32 cellular contexts compared by ENCODE assay signal in the genomic region with DNA sequence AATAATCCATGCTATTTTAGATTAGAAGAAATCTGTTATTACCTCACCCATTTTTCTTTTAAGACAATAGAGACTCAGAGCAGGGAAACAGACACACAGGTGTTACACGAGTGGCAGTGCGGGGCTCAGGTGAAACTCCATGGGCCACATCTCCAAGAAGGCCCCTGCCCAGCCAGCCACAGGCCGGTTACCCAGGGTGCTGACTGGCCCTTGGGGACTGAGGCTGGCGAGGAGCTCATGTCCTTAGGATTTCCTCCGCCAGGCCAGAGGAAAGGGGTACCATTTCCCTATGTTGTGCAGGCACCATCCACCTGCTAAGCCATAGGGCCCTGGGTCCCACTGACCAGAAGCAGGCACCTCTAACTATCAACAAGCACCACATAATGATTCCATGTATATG. TPM values are rescaled to one million over a fixed set of nuclear protein-coding genes. Genes with fewer than 3 reads are reported as not detected.
"Had no signal": no experiment of that assay in that cellular context is flagged by ENCODE, and none has a peak within 500 bp of the region (broad histone marks: within the 10 kb centered on the region; RNA-seq: fewer than 3 reads in every experiment).

No MANE protein-coding gene starts in this region.

- H3K27me3 Mint-ChIP-seq: naive thymus-derived CD8-positive, alpha-beta T cell; progenitor cell of endocrine pancreas; stimulated activated naive B cell treated with anti-CD40 and anti-IgM and Interleukin-4, amounts not matched to agents 10 μg/mL and 1 μg/mL and 100 μg/mL, for 72 hours had no signal

- H3K27me3 ChIP-seq: neutrophil, ovary, right atrium auricular region, right lobe of liver, stomach, testis, thyroid gland, transverse colon, upper lobe of right lung had no signal

- FAIRE-seq: islet of Langerhans, urothelium cell line had no signal

- H3K9me3 Mint-ChIP-seq: immature natural killer cell; naive thymus-derived CD8-positive, alpha-beta T cell; nephron; neural crest cell; stimulated activated naive B cell treated with anti-CD40 and anti-IgM and Interleukin-4, amounts not matched to agents 10 μg/mL and 1 μg/mL and 100 μg/mL, for 72 hours had no signal

- H3K4me1 ChIP-seq: right lobe of liver, testis, thyroid gland, transverse colon, upper lobe of right lung had no signal

- DNase-seq: hypothalamus; immature natural killer cell; left ventricle myocardium inferior; midbrain; naive thymus-derived CD8-positive, alpha-beta T cell; occipital lobe; ovary; right lobe of liver; stimulated activated CD4-positive, alpha-beta T cell treated with anti-CD3 and anti-CD28 coated beads, Interleukin-12 subunit alpha, Interleukin-12 subunit beta, amount 100 ng/mL, for 4 hours; stimulated activated CD4-positive, alpha-beta T cell treated with anti-CD3 and anti-CD28 coated beads, Interleukin-15, amount 100 ng/mL, for 24 hours; stimulated activated CD4-positive, alpha-beta T cell treated with anti-CD3 and anti-CD28 coated beads, Interleukin-2, amount 100 ng/mL, for 24 hours; stimulated activated CD4-positive, alpha-beta T cell treated with anti-CD3 and anti-CD28 coated beads, Interleukin-4, amount 100 ng/mL, for 1 hour; stimulated activated naive B cell treated with anti-CD40 and anti-IgM and Interleukin-4, amounts not matched to agents 10 μg/mL and 1 μg/mL and 100 μg/mL, for 72 hours; stimulated activated naive CD8-positive, alpha-beta T cell treated with anti-CD3 and anti-CD28 coated beads, Interleukin-15, Interleukin-2, amounts not matched to agents 100 U/mL and 50 U/mL, for 24 hours; stomach; testis; thyroid gland; transverse colon; upper lobe of right lung had no signal

- H3K4me2 ChIP-seq: smooth muscle cell had no signal

- H3K4me3 Mint-ChIP-seq: immature natural killer cell; naive thymus-derived CD8-positive, alpha-beta T cell; nephron; neural crest cell; stimulated activated naive B cell treated with anti-CD40 and anti-IgM and Interleukin-4, amounts not matched to agents 10 μg/mL and 1 μg/mL and 100 μg/mL, for 72 hours had no signal

- H3K36me3 ChIP-seq: ovary had no signal

- H3K4me1 Mint-ChIP-seq: neural crest cell had no signal

- ATAC-seq: mucosa of descending colon; naive thymus-derived CD8-positive, alpha-beta T cell; right lobe of liver; stimulated activated naive B cell treated with anti-CD40 and anti-IgM and Interleukin-4, amounts not matched to agents 10 μg/mL and 1 μg/mL and 100 μg/mL, for 72 hours; stimulated activated naive CD8-positive, alpha-beta T cell treated with anti-CD3 and anti-CD28 coated beads, Interleukin-15, Interleukin-2, amounts not matched to agents 100 U/mL and 50 U/mL, for 24 hours; upper lobe of right lung had no signal

- H3K27ac ChIP-seq: left ventricle myocardium inferior, neutrophil, ovary, right atrium auricular region, right lobe of liver, stomach, testis, thyroid gland, transverse colon, upper lobe of right lung had no signal

- H3K27ac Mint-ChIP-seq: immature natural killer cell; naive thymus-derived CD8-positive, alpha-beta T cell; nephron; progenitor cell of endocrine pancreas; stimulated activated naive B cell treated with anti-CD40 and anti-IgM and Interleukin-4, amounts not matched to agents 10 μg/mL and 1 μg/mL and 100 μg/mL, for 72 hours had no signal

- H3K4me3 ChIP-seq: left ventricle myocardium inferior, lung, mucosa of descending colon, ovary, right atrium auricular region, right lobe of liver, smooth muscle cell, stomach, testis, thyroid gland, transverse colon, upper lobe of right lung had no signal

- H3K9me3 ChIP-seq: left ventricle myocardium inferior, mucosa of descending colon, neutrophil, ovary, right atrium auricular region, right lobe of liver, stomach, testis, thyroid gland, transverse colon, upper lobe of right lung had no signal

RNA-seq across cellular contexts. Expression of gene HIPK4, which starts 52.4 kb away (rescaled TPM):
- total RNA-seq: kidney epithelial cell, left ventricle myocardium inferior, progenitor cell of endocrine pancreas, renal cortical epithelial cell, skeletal muscle tissue, smooth muscle cell, stomach had no signal
- polyA plus RNA-seq: naive thymus-derived CD8-positive, alpha-beta T cell had no signal
